ENCODE assay signal across 19 cellular contexts in the genomic region with DNA sequence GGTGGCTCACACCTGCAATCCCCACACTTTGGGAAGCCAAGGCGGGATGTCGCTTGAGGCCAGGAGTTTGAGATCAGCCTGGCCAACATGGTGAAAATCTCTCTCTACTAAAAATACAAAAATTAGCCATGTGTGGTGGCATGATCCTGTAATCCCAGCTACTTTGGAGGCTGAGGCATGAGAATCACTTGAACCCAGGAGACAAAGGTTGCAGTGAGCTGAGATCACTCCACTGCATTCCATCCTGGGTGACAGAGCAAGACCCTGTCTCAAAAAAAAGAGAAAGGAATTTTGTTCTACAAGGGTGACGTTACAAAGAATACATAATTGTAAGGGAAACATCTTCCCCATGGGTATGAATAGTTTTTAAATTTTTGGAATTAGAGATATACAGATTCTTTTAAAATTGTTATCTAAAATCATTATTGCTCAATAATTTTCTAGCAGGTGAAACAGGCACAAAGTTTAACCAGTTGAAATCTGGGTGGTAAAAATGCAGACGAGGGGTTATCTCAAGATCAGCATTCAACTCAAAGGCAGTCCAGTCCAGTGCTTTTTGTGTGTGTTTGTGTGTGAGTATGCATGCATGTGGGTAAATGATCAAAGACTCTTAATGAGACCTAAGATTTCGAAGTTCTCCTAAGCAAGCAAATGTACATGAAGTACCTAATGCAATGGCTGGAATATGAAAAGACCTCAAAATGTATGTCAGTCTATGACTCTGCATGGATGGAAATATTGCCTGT.
A peak's percentile ranks its signal among the peaks of the same experiment; 100 is the strongest.
DNase-seq lines count a peak whose midpoint lies in the region; ATAC-seq, FAIRE-seq and TF ChIP-seq lines count a peak whose summit lies in the region.
"Had no signal": no experiment of that assay in that cellular context is flagged by ENCODE, and none has a peak within 500 bp of the region (broad histone marks: within the 10 kb centered on the region; RNA-seq: fewer than 3 reads in every experiment).

No MANE protein-coding gene starts in this region.

- H3K27ac Mint-ChIP-seq in WTC11 (peak overlapping the region; percentile 68; the same call in 1 of the 2 replicates), type B pancreatic cell (peak overlapping the region; percentile 84)

- H3K27ac ChIP-seq in HUES48 (ENCODE audit: low read depth, low read length) = peak overlapping the region; percentile 83
- H3K27ac ChIP-seq in keratinocyte (ENCODE audit: control insufficient read depth, insufficient read depth, low read length) = peak overlapping the region; percentile 65
- H3K27ac ChIP-seq: SJSA1 had no signal

- H3K9me3 ChIP-seq in HUES48 (ENCODE audit: control insufficient read depth, insufficient read depth, low read length) (no peaks in the 10 kb centered on the region; the same call in 1 of the 2 replicates), keratinocyte (ENCODE audit: control insufficient read depth, low read depth, low read length) (no peaks in the 10 kb centered on the region)
- H3K9me3 ChIP-seq: HAP-1, SJSA1 had no signal

- H3K9me3 Mint-ChIP-seq in WTC11 = peaks cover 7% of the 10 kb centered on the region
- H3K9me3 Mint-ChIP-seq in type B pancreatic cell = peaks cover 12% of the 10 kb centered on the region

- H3K79me2 ChIP-seq in keratinocyte (ENCODE audit: control insufficient read depth, insufficient read depth, low read length) = no peaks in the 10 kb centered on the region

- H3K9ac ChIP-seq in HUES48 (ENCODE audit: low read depth, low read length) = no peak overlapping the region
- no peak overlapping the region for H3K9ac ChIP-seq in keratinocyte (ENCODE audit: control insufficient read depth, extremely low read depth, insufficient read depth, low read length)

- H3K4me3 Mint-ChIP-seq in WTC11 (no peak overlapping the region), type B pancreatic cell (peak overlapping the region; percentile 52)

- DNase-seq in WTC11 (ENCODE audit: low spot score) = no peak
- DNase-seq in keratinocyte (ENCODE audit: low read depth, low spot score) = no peak
- DNase-seq in type B pancreatic cell (ENCODE audit: extremely low spot score, unreplicated experiment) = no peak
- DNase-seq in D341Med (ENCODE audit: low spot score) = no peak
- DNase-seq in T-helper 2 cell = no peak
- DNase-seq: C1 segment of cervical spinal cord, DMS 273 treated with DMSO at 0.1 percent for 48 hours, DND-41, KBM-7, NCI-H1105 treated with DMSO at 0.1 percent for 48 hours, NCI-H187, NCI-H226, NCI-H524 treated with DMSO at 0.1 percent for 48 hours had no signal

- CTCF ChIA-PET in WTC11 (lab: Charles Lee) = no interaction called here

- no peak overlapping the region for H2AFZ ChIP-seq in keratinocyte (ENCODE audit: control insufficient read depth, low read length)

- H3K4me2 ChIP-seq in keratinocyte (ENCODE audit: control insufficient read depth, extremely low read depth, insufficient read depth, low read depth, low read length) = no peak overlapping the region

- ATAC-seq in WTC11 (no peak), GM21390 (IDR thresholded peaks at IDR 0.05; ENCODE audit: unreplicated experiment) (no peak)

- H3K36me3 ChIP-seq in HUES48 (ENCODE audit: control insufficient read depth, insufficient read depth, low read length) = no peaks in the 10 kb centered on the region
- no peaks in the 10 kb centered on the region for H3K36me3 ChIP-seq in keratinocyte (ENCODE audit: control insufficient read depth in 2 of 2, extremely low read depth in 1 of 2, insufficient read depth in 2 of 2, low read length in 2 of 2)
- H3K36me3 ChIP-seq: HAP-1, SJSA1 had no signal

- no peak for FAIRE-seq in keratinocyte (lab: Jason Lieb, UNC)
- FAIRE-seq: G401.6, HTR-8/SVneo had no signal

- H3K27me3 ChIP-seq in HUES48 (ENCODE audit: control insufficient read depth, insufficient read depth, low read length) (no peaks in the 10 kb centered on the region), keratinocyte (ENCODE audit: control insufficient read depth, extremely low read depth, insufficient read depth, low read length) (no peaks in the 10 kb centered on the region)
- H3K27me3 ChIP-seq: SJSA1 had no signal

- POLR2A ChIA-PET in WTC11 (lab: Charles Lee) = no interaction called here

- H3K36me3 Mint-ChIP-seq in WTC11 = peaks cover 3% of the 10 kb centered on the region; the same call in 1 of the 2 replicates
- H3K36me3 Mint-ChIP-seq in type B pancreatic cell = peaks cover 3% of the 10 kb centered on the region

- dilution Hi-C loops in keratinocyte (cut with MboI; ENCODE audit: extremely low pct_ligation_motif_present, low sequenced_read_pairs) = no loop called here

- H3K4me1 ChIP-seq in HUES48 (ENCODE audit: control insufficient read depth, insufficient read depth, low read length) (peaks cover 26% of the 10 kb centered on the region), keratinocyte (ENCODE audit: control insufficient read depth, extremely low read depth, insufficient read depth, low read length) (peaks cover 14% of the 10 kb centered on the region)
- H3K4me1 ChIP-seq: HAP-1, SJSA1 had no signal

- H3K27me3 Mint-ChIP-seq in WTC11 (ENCODE audit: low read depth) (peaks cover 9% of the 10 kb centered on the region), type B pancreatic cell (no peaks in the 10 kb centered on the region)

- H3K4me3 ChIP-seq in HUES48 (ENCODE audit: low read depth, low read length) = no peak overlapping the region
- no peak overlapping the region for H3K4me3 ChIP-seq in keratinocyte (ENCODE audit: control insufficient read depth in 2 of 3, extremely low read depth in 1 of 3, insufficient read depth in 2 of 3, low read depth in 1 of 3, low read length in 3 of 3)
- H3K4me3 ChIP-seq: HAP-1, SJSA1 had no signal

- H4K20me1 ChIP-seq in keratinocyte (ENCODE audit: control insufficient read depth, extremely low read depth, insufficient read depth, low read length) = no peaks in the 10 kb centered on the region

- TF ChIP-seq CTCF in WTC11 (IDR thresholded peaks at IDR 0.05) = no peak
- TF ChIP-seq CTCF in keratinocyte (optimal IDR thresholded peaks at IDR 0.05 in 1 of 3, IDR thresholded peaks at IDR 0.05 in 1 of 3, conservative IDR thresholded peaks at IDR 0.05 in 1 of 3; ENCODE audit: extremely low read depth in 1 of 3, insufficient read depth in 2 of 3, low read length in 3 of 3) = no peak
- TF ChIP-seq CTCF in type B pancreatic cell (conservative IDR thresholded peaks at IDR 0.05) = no peak

- peaks cover 36% of the 10 kb centered on the region for H3K4me1 Mint-ChIP-seq in WTC11
- H3K4me1 Mint-ChIP-seq in type B pancreatic cell (ENCODE audit: unreplicated experiment) = peaks cover 33% of the 10 kb centered on the region

- no peaks in the 10 kb centered on the region for H3K9me1 ChIP-seq in keratinocyte (ENCODE audit: control insufficient read depth, extremely low read depth, insufficient read depth, low read length)

TF ChIP-seq in WTC11, 78 proteins besides CTCF, POLR2A, EP300 and RAD21 (continues in another document):
- TF ChIP-seq, protein P1, sequence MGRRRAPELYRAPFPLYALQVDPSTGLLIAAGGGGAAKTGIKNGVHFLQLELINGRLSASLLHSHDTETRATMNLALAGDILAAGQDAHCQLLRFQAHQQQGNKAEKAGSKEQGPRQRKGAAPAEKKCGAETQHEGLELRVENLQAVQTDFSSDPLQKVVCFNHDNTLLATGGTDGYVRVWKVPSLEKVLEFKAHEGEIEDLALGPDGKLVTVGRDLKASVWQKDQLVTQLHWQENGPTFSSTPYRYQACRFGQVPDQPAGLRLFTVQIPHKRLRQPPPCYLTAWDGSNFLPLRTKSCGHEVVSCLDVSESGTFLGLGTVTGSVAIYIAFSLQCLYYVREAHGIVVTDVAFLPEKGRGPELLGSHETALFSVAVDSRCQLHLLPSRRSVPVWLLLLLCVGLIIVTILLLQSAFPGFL (CRISPR knock-in tag; IDR thresholded peaks at IDR 0.05; ENCODE audit: borderline replicate concordance) = no peak
- TF ChIP-seq, protein P2, sequence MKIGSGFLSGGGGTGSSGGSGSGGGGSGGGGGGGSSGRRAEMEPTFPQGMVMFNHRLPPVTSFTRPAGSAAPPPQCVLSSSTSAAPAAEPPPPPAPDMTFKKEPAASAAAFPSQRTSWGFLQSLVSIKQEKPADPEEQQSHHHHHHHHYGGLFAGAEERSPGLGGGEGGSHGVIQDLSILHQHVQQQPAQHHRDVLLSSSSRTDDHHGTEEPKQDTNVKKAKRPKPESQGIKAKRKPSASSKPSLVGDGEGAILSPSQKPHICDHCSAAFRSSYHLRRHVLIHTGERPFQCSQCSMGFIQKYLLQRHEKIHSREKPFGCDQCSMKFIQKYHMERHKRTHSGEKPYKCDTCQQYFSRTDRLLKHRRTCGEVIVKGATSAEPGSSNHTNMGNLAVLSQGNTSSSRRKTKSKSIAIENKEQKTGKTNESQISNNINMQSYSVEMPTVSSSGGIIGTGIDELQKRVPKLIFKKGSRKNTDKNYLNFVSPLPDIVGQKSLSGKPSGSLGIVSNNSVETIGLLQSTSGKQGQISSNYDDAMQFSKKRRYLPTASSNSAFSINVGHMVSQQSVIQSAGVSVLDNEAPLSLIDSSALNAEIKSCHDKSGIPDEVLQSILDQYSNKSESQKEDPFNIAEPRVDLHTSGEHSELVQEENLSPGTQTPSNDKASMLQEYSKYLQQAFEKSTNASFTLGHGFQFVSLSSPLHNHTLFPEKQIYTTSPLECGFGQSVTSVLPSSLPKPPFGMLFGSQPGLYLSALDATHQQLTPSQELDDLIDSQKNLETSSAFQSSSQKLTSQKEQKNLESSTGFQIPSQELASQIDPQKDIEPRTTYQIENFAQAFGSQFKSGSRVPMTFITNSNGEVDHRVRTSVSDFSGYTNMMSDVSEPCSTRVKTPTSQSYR (CRISPR knock-in tag; IDR thresholded peaks at IDR 0.05) = no peak
- TF ChIP-seq NFE2L1 (CRISPR knock-in tag; IDR thresholded peaks at IDR 0.05) = no peak
- no peak for TF ChIP-seq FOXP4 (CRISPR knock-in tag; IDR thresholded peaks at IDR 0.05)
